17 cellular contexts compared by ENCODE assay signal in genomic region chr17:19756551-19756950, GRCh38. TPM values are rescaled to one million over a fixed set of nuclear protein-coding genes. Genes with fewer than 3 reads are reported as not detected.
DNase-seq lines count a peak whose midpoint lies in the region; ATAC-seq and TF ChIP-seq lines count a peak whose summit lies in the region.
"Had no signal": no experiment of that assay in that cellular context is flagged by ENCODE, and none has a peak within 500 bp of the region (broad histone marks: within the 10 kb centered on the region; RNA-seq: fewer than 3 reads in every experiment).

No MANE protein-coding gene starts in this region.

- H3K27me3 Mint-ChIP-seq in CD14-positive monocyte (ENCODE audit: low read depth in 3 of 3) = peaks cover 2 to 12% (median 2%) of the 10 kb centered on the region in 3 donors
- peaks cover 10% of the 10 kb centered on the region for H3K27me3 Mint-ChIP-seq in dendritic cell treated with granulocyte-macrophage colony-stimulating factor and Interleukin-4, amounts not matched to agents 40 ng/mL and 50 ng/mL, for 4 days

- H3K27ac Mint-ChIP-seq in CD14-positive monocyte = no peak overlapping the region
- peak overlapping the region; percentile 56 for H3K27ac Mint-ChIP-seq in dendritic cell treated with granulocyte-macrophage colony-stimulating factor and Interleukin-4, amounts not matched to agents 40 ng/mL and 50 ng/mL, for 4 days
- H3K27ac Mint-ChIP-seq: CD4-positive, CD25-positive, alpha-beta regulatory T cell had no signal

- 69 to 79% (median 76%) methylated on average over 10 of the region's 10 CpGs for WGBS in spleen, 5 donors
- WGBS in stomach, 5 donors = 39 to 63% (median 56%) methylated on average over 10 of the region's 10 CpGs

- H3K9me3 ChIP-seq in spleen (no peaks in the 10 kb centered on the region), stomach (no peaks in the 10 kb centered on the region)
- H3K9me3 ChIP-seq: SJCRH30 had no signal

- POLR2A ChIA-PET in RWPE1 (lab: Yijun Ruan, JAX; ENCODE audit: low non-redundant PET) = no interaction called here

- TF ChIP-seq POLR2A in spleen (IDR thresholded peaks at IDR 0.05) (no peak), stomach (IDR thresholded peaks at IDR 0.05) (no peak)

- no peak overlapping the region for H3K4me3 Mint-ChIP-seq in CD14-positive monocyte
- no peak overlapping the region for H3K4me3 Mint-ChIP-seq in dendritic cell treated with granulocyte-macrophage colony-stimulating factor and Interleukin-4, amounts not matched to agents 40 ng/mL and 50 ng/mL, for 4 days
- H3K4me3 Mint-ChIP-seq: CD4-positive, CD25-positive, alpha-beta regulatory T cell had no signal

- peaks cover 0 to 5% (median 0%) of the 10 kb centered on the region in 7 donors for H3K27me3 ChIP-seq in spleen (replicated peaks in 1 of 7)
- H3K27me3 ChIP-seq in stomach = peaks cover 0 to 6% (median 0%) of the 10 kb centered on the region in 3 donors

- no peak for TF ChIP-seq CTCF in CD14-positive monocyte (IDR thresholded peaks at IDR 0.05)
- no peak for TF ChIP-seq CTCF in RWPE1 (conservative IDR thresholded peaks at IDR 0.05; ENCODE audit: low read depth)
- no peak for TF ChIP-seq CTCF in spleen (IDR thresholded peaks at IDR 0.05 in 8 of 11, conservative IDR thresholded peaks at IDR 0.05 in 3 of 11)
- no peak for TF ChIP-seq CTCF in stomach (IDR thresholded peaks at IDR 0.05)

- no peaks in the 10 kb centered on the region for H3K36me3 ChIP-seq in spleen
- no peaks in the 10 kb centered on the region for H3K36me3 ChIP-seq in stomach
- H3K36me3 ChIP-seq: SJCRH30 had no signal

- H3K36me3 Mint-ChIP-seq in CD14-positive monocyte = no peaks in the 10 kb centered on the region
- no peaks in the 10 kb centered on the region for H3K36me3 Mint-ChIP-seq in dendritic cell treated with granulocyte-macrophage colony-stimulating factor and Interleukin-4, amounts not matched to agents 40 ng/mL and 50 ng/mL, for 4 days (ENCODE audit: low read depth)
- H3K36me3 Mint-ChIP-seq: CD4-positive, CD25-positive, alpha-beta regulatory T cell had no signal

- peaks cover 40% of the 10 kb centered on the region for H3K4me1 Mint-ChIP-seq in CD14-positive monocyte
- peaks cover 79% of the 10 kb centered on the region for H3K4me1 Mint-ChIP-seq in dendritic cell treated with granulocyte-macrophage colony-stimulating factor and Interleukin-4, amounts not matched to agents 40 ng/mL and 50 ng/mL, for 4 days (ENCODE audit: low read depth)

- peaks cover 0 to 6% (median 2%) of the 10 kb centered on the region in 7 donors for H3K9me3 Mint-ChIP-seq in CD14-positive monocyte
- no peaks in the 10 kb centered on the region for H3K9me3 Mint-ChIP-seq in dendritic cell treated with granulocyte-macrophage colony-stimulating factor and Interleukin-4, amounts not matched to agents 40 ng/mL and 50 ng/mL, for 4 days
- H3K9me3 Mint-ChIP-seq: CD4-positive, CD25-positive, alpha-beta regulatory T cell had no signal

- H3K4me3 ChIP-seq in spleen (no peak overlapping the region), stomach (no peak overlapping the region)
- H3K4me3 ChIP-seq: SJCRH30 had no signal

- intact Hi-C loops in CD14-positive monocyte (cut with micrococcal nuclease) = loop anchor here in 1 of 2 donors (10.0 kb wide), 1 partner anchor 102 kb away; no protein-coding TSS in a partner anchor
- intact Hi-C loops in dendritic cell treated with granulocyte-macrophage colony-stimulating factor and Interleukin-4, amounts not matched to agents 40 ng/mL and 50 ng/mL, for 4 days (cut with micrococcal nuclease) = no loop called here
- intact Hi-C loops in spleen (cut with DNase I; ENCODE audit: low total_unique reads) = no loop called here
- intact Hi-C loops in stomach (cut with DNase I; ENCODE audit: low total_unique reads) = loop anchor here (5.0 to 10.0 kb wide), 2 partner anchors 102 to 239 kb away; no protein-coding TSS in a partner anchor

- H3K27ac ChIP-seq in RWPE1 (peak overlapping the region; percentile 100), spleen (no peak overlapping the region), stomach (no peak overlapping the region)
- H3K27ac ChIP-seq: SJCRH30 had no signal

- no peak for TF ChIP-seq EP300 in stomach (IDR thresholded peaks at IDR 0.05)

- ATAC-seq in left lobe of liver = no peak
- no peak for ATAC-seq in GM19455 (IDR thresholded peaks at IDR 0.05; ENCODE audit: unreplicated experiment)

- DNase-seq in CD14-positive monocyte (ENCODE audit: low spot score) (peak; percentile 1), RWPE1 (ENCODE audit: low spot score) (no peak), spleen (peak; percentile 71), stomach (no peak), left lobe of liver (ENCODE audit: low spot score) (no peak)
- DNase-seq: ACHN; AML-193; CD4-positive, CD25-positive, alpha-beta regulatory T cell; EL; HCEC 1CT; NCI-H1417; NCI-H1930; NCI-H69; NK-92 treated with Interleukin-12 subunit alpha and Interleukin-12 subunit beta, amount 100 ng/mL, for 24 hours; SJCRH30 had no signal

- peaks cover 0 to 41% (median 24%) of the 10 kb centered on the region in 6 donors for H3K4me1 ChIP-seq in spleen
- peaks cover 6 to 22% (median 18%) of the 10 kb centered on the region in 4 donors for H3K4me1 ChIP-seq in stomach
- H3K4me1 ChIP-seq: SJCRH30 had no signal

- CTCF ChIA-PET in RWPE1 (lab: Yijun Ruan, JAX) = interaction anchor here (1.1 kb wide), 1 partner anchor 10 kb away, joined by 13 read pairs; no protein-coding TSS in a partner anchor

RNA-seq across cellular contexts. Expression of gene ALDH3A1, which starts 8.5 kb away (rescaled TPM):
- polyA plus RNA-seq in CD14-positive monocyte (not detected), spleen (1 to 10 TPM in 1 of 3 donors, under 1 TPM in 2; 0.36 to 1.2 (median 0.52) TPM), stomach (100 to 1,000 TPM in 2 of 3 donors, 10 to 100 TPM in 1; 31.0 to 332 (median 102) TPM)
- total RNA-seq in spleen (10 to 100 TPM in 1 of 7 donors, 1 to 10 TPM in 2, under 1 TPM in 3, not detected in 1; 0.54 to 16.1 (median 0.90) TPM), stomach (100 to 1,000 TPM in 3 of 5 donors, 10 to 100 TPM in 1, 1 to 10 TPM in 1; 5.8 to 689 (median 187) TPM), left lobe of liver (1.5 TPM)
- total RNA-seq: CD4-positive, CD25-positive, alpha-beta regulatory T cell; SJCRH30 had no signal

RNA-seq across cellular contexts. Expression of gene SLC47A2, which starts 40.2 kb away (rescaled TPM):
- not detected for polyA plus RNA-seq in CD14-positive monocyte
- total RNA-seq in spleen = not detected
- under 1 TPM in 1 of 3 donors, not detected in 2; 0.03 TPM for polyA plus RNA-seq in spleen
- not detected for total RNA-seq in stomach
- under 1 TPM in 1 of 3 donors, not detected in 2; 0.78 TPM for polyA plus RNA-seq in stomach
- total RNA-seq in left lobe of liver = not detected
- total RNA-seq: CD4-positive, CD25-positive, alpha-beta regulatory T cell; SJCRH30 had no signal
- polyA plus RNA-seq: CD4-positive, CD25-positive, alpha-beta regulatory T cell had no signal

Comparison
In these comparisons a context has a peak if more than half of its experiments do, and no peak if none do; other contexts are left out.
1. DNase-seq: peak in CD14-positive monocyte (single experiment) and spleen (single experiment); none in RWPE1 (single experiment), stomach (single experiment) and left lobe of liver (single experiment).